Comparison of ENCODE assay signal across 12 cellular contexts in genomic region chr3:4993276-4994143, GRCh38. TPM values are rescaled to one million over a fixed set of nuclear protein-coding genes. Genes with fewer than 3 reads are reported as not detected.
DNase-seq lines count a peak whose midpoint lies in the region; ATAC-seq, FAIRE-seq and TF ChIP-seq lines count a peak whose summit lies in the region.
"Had no signal": no experiment of that assay in that cellular context is flagged by ENCODE, and none has a peak within 500 bp of the region (broad histone marks: within the 10 kb centered on the region; RNA-seq: fewer than 3 reads in every experiment).

No MANE protein-coding gene starts in this region.

- no peak for FAIRE-seq in bronchial epithelial cell (lab: Jason Lieb, UNC)
- FAIRE-seq in GM12891 (lab: Jason Lieb, UNC), result no peak

- no peak for TF ChIP-seq POLR2A in GM12891 (IDR thresholded peaks at IDR 0.05; ENCODE audit: low read depth, low read length)
- no peak for TF ChIP-seq POLR2A in gastroesophageal sphincter (IDR thresholded peaks at IDR 0.05)

- DNase-seq in stimulated activated naive CD8-positive, alpha-beta T cell treated with anti-CD3 and anti-CD28 coated beads, Interleukin-15, Interleukin-2, amounts not matched to agents 100 U/mL and 50 U/mL, for 24 hours, result peak; percentile 4
- DNase-seq in stimulated activated naive CD8-positive, alpha-beta T cell treated with anti-CD3 and anti-CD28 coated beads, Interleukin-15, amount 100 ng/mL, for 72 hours, result no peak
- DNase-seq in bronchial epithelial cell (ENCODE audit: low read depth) (peak; percentile 58), myocyte (ENCODE audit: low read depth) (peak; percentile 59), GM12891 (ENCODE audit: insufficient read length, low spot score) (no peak), NCI-H446 (lab: John Stamatoyannopoulos, UW) (no peak)
- DNase-seq: NCI-H187 treated with DMSO at 0.1 percent for 48 hours, NCI-H69 had no signal

- H3K4me3 Mint-ChIP-seq in stimulated activated naive CD8-positive, alpha-beta T cell treated with anti-CD3 and anti-CD28 coated beads, Interleukin-15, amount 100 ng/mL, for 72 hours, result no peak overlapping the region
- H3K4me3 Mint-ChIP-seq: activated naive CD4-positive, alpha-beta T cell treated with anti-CD3 and anti-CD28 coated beads for 36 hours; neural progenitor cell had no signal

- H3K4me3 ChIP-seq in bronchial epithelial cell (ENCODE audit: low read depth, low read length) (no peak overlapping the region), gastroesophageal sphincter (no peak overlapping the region)
- H3K4me3 ChIP-seq: neural progenitor cell had no signal

- ATAC-seq in stimulated activated naive CD8-positive, alpha-beta T cell treated with anti-CD3 and anti-CD28 coated beads, Interleukin-15, Interleukin-2, amounts not matched to agents 100 U/mL and 50 U/mL, for 24 hours, result no peak
- ATAC-seq in stimulated activated naive CD8-positive, alpha-beta T cell treated with anti-CD3 and anti-CD28 coated beads, Interleukin-15, amount 100 ng/mL, for 72 hours, result no peak
- ATAC-seq in HG03025 (IDR thresholded peaks at IDR 0.05; ENCODE audit: low FRiP score, unreplicated experiment) (no peak), gastroesophageal sphincter (no peak)

- 88 to 100% methylated on average over 1 to 2 of the region's 4 CpGs for WGBS in gastroesophageal sphincter (ENCODE audit: low coverage in 1 of 2), 2 donors

- H3K9me3 Mint-ChIP-seq in stimulated activated naive CD8-positive, alpha-beta T cell treated with anti-CD3 and anti-CD28 coated beads, Interleukin-15, amount 100 ng/mL, for 72 hours, result no peaks in the 10 kb centered on the region
- H3K9me3 Mint-ChIP-seq: activated naive CD4-positive, alpha-beta T cell treated with anti-CD3 and anti-CD28 coated beads for 36 hours; neural progenitor cell had no signal

- H3K36me3 ChIP-seq in bronchial epithelial cell (ENCODE audit: control insufficient read depth, insufficient read depth, low read length) (no peaks in the 10 kb centered on the region), gastroesophageal sphincter (no peaks in the 10 kb centered on the region)
- H3K36me3 ChIP-seq: neural progenitor cell had no signal

- no peaks in the 10 kb centered on the region for H3K27me3 Mint-ChIP-seq in stimulated activated naive CD8-positive, alpha-beta T cell treated with anti-CD3 and anti-CD28 coated beads, Interleukin-15, amount 100 ng/mL, for 72 hours

- peak overlapping the region in 1 of 4 donors; percentile 69 for H3K27ac ChIP-seq in gastroesophageal sphincter
- H3K27ac ChIP-seq: neural progenitor cell had no signal

- H3K27me3 ChIP-seq in bronchial epithelial cell (ENCODE audit: control insufficient read depth, insufficient read depth, low read length) (no peaks in the 10 kb centered on the region), gastroesophageal sphincter (no peaks in the 10 kb centered on the region)
- H3K27me3 ChIP-seq: neural progenitor cell had no signal

- H3K27ac Mint-ChIP-seq in stimulated activated naive CD8-positive, alpha-beta T cell treated with anti-CD3 and anti-CD28 coated beads, Interleukin-15, amount 100 ng/mL, for 72 hours, result no peak overlapping the region

- H3K9me3 ChIP-seq in gastroesophageal sphincter, result no peaks in the 10 kb centered on the region

- no peak for TF ChIP-seq EP300 in gastroesophageal sphincter (IDR thresholded peaks at IDR 0.05)

- TF ChIP-seq CTCF in bronchial epithelial cell (IDR thresholded peaks at IDR 0.05; ENCODE audit: insufficient read depth, low read length, severe bottlenecking) (no peak), gastroesophageal sphincter (IDR thresholded peaks at IDR 0.05) (no peak)

- H3K4me1 Mint-ChIP-seq in stimulated activated naive CD8-positive, alpha-beta T cell treated with anti-CD3 and anti-CD28 coated beads, Interleukin-15, amount 100 ng/mL, for 72 hours, result peaks cover 62% of the 10 kb centered on the region

- peaks cover 0 to 23% (median 14%) of the 10 kb centered on the region in 3 donors for H3K4me1 ChIP-seq in gastroesophageal sphincter
- H3K4me1 ChIP-seq: neural progenitor cell had no signal

TF ChIP-seq in GM12891, 5 proteins besides CTCF, POLR2A, EP300 and RAD21:
- TF ChIP-seq TAF1 (IDR thresholded peaks at IDR 0.05; ENCODE audit: low read depth, low read length), result no peak

RNA-seq across cellular contexts. Expression of gene BHLHE40, which starts 14.3 kb away (rescaled TPM):
- total RNA-seq in bronchial epithelial cell, result 38.5 and 42.9 TPM in 2 replicates
- total RNA-seq in myocyte, result 36.5 and 80.1 TPM in 2 replicates
- polyA plus RNA-seq in myocyte (2012), result 159 TPM
- 101 TPM for polyA plus RNA-seq in GM12891 (2012; ENCODE audit: low read depth, missing spikeins)
- 10 to 100 TPM in 3 of 4 donors, 1 to 10 TPM in 1; 7.8 to 46.0 (median 14.0) TPM for total RNA-seq in gastroesophageal sphincter

Comparison
In these comparisons a context has a peak if more than half of its experiments do, and no peak if none do; other contexts are left out.
1. DNase-seq: peak in stimulated activated naive CD8-positive, alpha-beta T cell treated with anti-CD3 and anti-CD28 coated beads, Interleukin-15, Interleukin-2, amounts not matched to agents 100 U/mL and 50 U/mL, for 24 hours (single experiment), bronchial epithelial cell (single experiment) and myocyte (single experiment); none in stimulated activated naive CD8-positive, alpha-beta T cell treated with anti-CD3 and anti-CD28 coated beads, Interleukin-15, amount 100 ng/mL, for 72 hours (0 of 2), GM12891 (single experiment) and NCI-H446 (0 of 2).